Comparison of ENCODE assay signal across 8 cellular contexts in the genomic region with DNA sequence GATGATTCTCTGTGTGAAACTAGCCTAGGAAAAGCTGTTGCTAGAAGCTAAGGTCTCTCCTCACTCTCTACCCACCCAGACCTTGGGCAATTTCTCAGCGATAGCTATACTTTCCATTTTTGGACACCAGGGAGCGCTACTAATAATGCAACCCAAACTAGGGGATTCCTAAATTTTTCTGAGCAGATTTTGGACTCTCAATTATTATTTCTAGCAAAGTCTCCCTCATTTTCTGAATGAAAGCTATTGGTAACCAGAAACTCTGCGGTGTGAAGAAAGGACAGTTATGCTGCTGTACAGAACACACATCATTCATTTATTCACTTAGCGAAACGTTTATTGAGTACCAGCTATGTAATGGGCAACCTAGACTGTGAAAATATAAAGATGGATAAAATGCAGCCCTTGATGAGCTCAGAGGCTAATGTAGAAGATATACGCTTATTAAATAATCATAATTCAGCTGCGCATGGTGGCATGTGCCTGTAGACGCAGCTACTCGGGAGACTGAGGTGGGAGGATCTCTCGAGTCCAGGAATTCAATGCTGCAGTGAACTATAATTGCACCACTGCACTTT. TPM values are rescaled to one million over a fixed set of nuclear protein-coding genes. Genes with fewer than 3 reads are reported as not detected.
DNase-seq lines count a peak whose midpoint lies in the region; ATAC-seq, FAIRE-seq and TF ChIP-seq lines count a peak whose summit lies in the region.

No MANE protein-coding gene starts in this region.

- H3K36me3 ChIP-seq in DOHH2 (ENCODE audit: control insufficient read depth, low read length) (no peaks in the 10 kb centered on the region), PC-3 (ENCODE audit: low read depth, low read length) (no peaks in the 10 kb centered on the region), K562 (ENCODE audit: control insufficient read depth, insufficient read depth, low read length) (no peaks in the 10 kb centered on the region), transverse colon (no peaks in the 10 kb centered on the region)

- H3F3A ChIP-seq in DOHH2 (ENCODE audit: control insufficient read depth, insufficient read depth) (0 out of 2 replicates have a peak, but pooled peaks cover 3% of the 10 kb centered on the region), PC-3 (ENCODE audit: low read length, unreplicated experiment) (no peaks in the 10 kb centered on the region)

- no peaks in the 10 kb centered on the region for H4K20me1 ChIP-seq in DOHH2 (ENCODE audit: control insufficient read depth, insufficient read depth, low read depth, low read length)
- no peaks in the 10 kb centered on the region for H4K20me1 ChIP-seq in PC-3 (ENCODE audit: low read length)
- H4K20me1 ChIP-seq in K562 (replicated peaks; ENCODE audit: control insufficient read depth, insufficient read depth, low read length) = no peaks in the 10 kb centered on the region

- H3K9me2 ChIP-seq in DOHH2 (replicated peaks; ENCODE audit: control insufficient read depth, low read length) (no peaks in the 10 kb centered on the region), PC-3 (replicated peaks; ENCODE audit: low read length) (no peaks in the 10 kb centered on the region)

- BruUV-seq in PC-3 (replicated peaks; lab: Mats Ljungman, UMichigan) (no TSS peak), K562 (replicated peaks; lab: Mats Ljungman, UMichigan) (no TSS peak)

- H3K4me2 ChIP-seq in DOHH2 (ENCODE audit: low read length) (no peak overlapping the region), PC-3 (ENCODE audit: low read length) (no peak overlapping the region), K562 (ENCODE audit: insufficient read depth, low read length) (no peak overlapping the region; the same call in 1 of the 2 replicates)

- intact Hi-C loops in PC-3 (cut with micrococcal nuclease) (loop anchor here (1.0 kb wide), 1 partner anchor 223 kb away; no protein-coding TSS in a partner anchor), K562 (cut with micrococcal nuclease) (loop anchor here (1.0 to 2.0 kb wide), 2 partner anchors 109 to 223 kb away; no protein-coding TSS in a partner anchor), transverse colon (cut with DNase I; ENCODE audit: low total_unique reads) (loop anchor here (2.0 kb wide), 1 partner anchor 223 kb away; no protein-coding TSS in a partner anchor)

- 45% methylated on average over 10 of the region's 10 CpGs for WGBS in K562 (ENCODE audit: insufficient coverage, low coverage, missing lambda C conversion rate)
- WGBS in transverse colon (ENCODE audit: low coverage in 1 of 2), 2 donors = 62 to 73% methylated on average over 6 to 10 of the region's 10 CpGs

- CTCF ChIA-PET in PC-3 (lab: Charles Lee) = interaction anchor here (0.8 to 3.2 kb wide), 7 partner anchors 40 to 223 kb away, joined by 3 to 28 read pairs (median 4); no protein-coding TSS in a partner anchor
- CTCF ChIA-PET in K562 (lab: Yijun Ruan, JAX; ENCODE audit: low intra/inter-chr PET ratio) = interaction anchor here (0.5 to 4.5 kb wide), 5 partner anchors 41 to 223 kb away, joined by 3 to 30 read pairs (median 5); no protein-coding TSS in a partner anchor

- H3K27ac ChIP-seq in DOHH2 (ENCODE audit: low read depth, low read length) (no peak overlapping the region), PC-3 (ENCODE audit: low read length) (no peak overlapping the region), K562 (ENCODE audit: extremely low read depth, low read depth, low read length) (no peak overlapping the region), transverse colon (no peak overlapping the region)

- no peak overlapping the region for H2AFZ ChIP-seq in PC-3 (ENCODE audit: low read length)
- peak overlapping the region; percentile 84 for H2AFZ ChIP-seq in K562 (ENCODE audit: low read depth, low read length)

- H3K4me3 ChIP-seq in DOHH2 (ENCODE audit: low read length) = no peak overlapping the region
- H3K4me3 ChIP-seq in HFF-Myc (replicated peaks; ENCODE audit: low read depth, low read length) = no peak overlapping the region
- H3K4me3 ChIP-seq in PC-3 (ENCODE audit: low read length) = no peak overlapping the region
- no peak overlapping the region for H3K4me3 ChIP-seq in K562
- H3K4me3 ChIP-seq in transverse colon = no peak overlapping the region

- peak; percentile 92 for FAIRE-seq in K562 (lab: Jason Lieb, UNC)

- no peak for DNase-seq in HFF-Myc (ENCODE audit: extremely low read depth, low read depth)
- DNase-seq in PC-3 = peak; percentile 74
- peak in 3 of 4 experiments; percentile 42 to 76 (median 57) for DNase-seq in K562 (ENCODE audit: extremely low read depth in 1 of 4, low spot score in 3 of 4)
- DNase-seq in kidney glomerular epithelial cell (lab: John Stamatoyannopoulos, UW) = peak; percentile 33
- no peak for DNase-seq in transverse colon
- DNase-seq in GM19238 (ENCODE audit: insufficient read length, low spot score) = no peak
- DNase-seq in UCSD-AML1 (lab: John Stamatoyannopoulos, UW; ENCODE audit: unreplicated experiment) = no peak

- H3K9ac ChIP-seq in PC-3 (ENCODE audit: low read length) = no peak overlapping the region
- no peak overlapping the region for H3K9ac ChIP-seq in K562 (ENCODE audit: insufficient read depth in 1 of 2, low read depth in 2 of 2, low read length in 2 of 2)

- no peaks in the 10 kb centered on the region for H3K9me1 ChIP-seq in K562 (ENCODE audit: control insufficient read depth, insufficient read depth, low read length)

- in situ Hi-C loops in K562 (cut with MboI) = loop anchor here (5.0 kb wide), 1 partner anchor 223 kb away; no protein-coding TSS in a partner anchor
- in situ Hi-C loops in transverse colon (cut with MboI; ENCODE audit: low pct_ligation_motif_present in 1 of 4, low pct_unique_long_range_greater_than_20kb in 1 of 4, low sequenced_read_pairs in 3 of 4) = loop anchor here in 2 of 4 donors (5.0 kb wide), 2 partner anchors 218 to 223 kb away; no protein-coding TSS in a partner anchor

- TF ChIP-seq EP300 in K562 (IDR thresholded peaks at IDR 0.05; ENCODE audit: low read length) (no peak), transverse colon (IDR thresholded peaks at IDR 0.05; ENCODE audit: low read depth) (no peak)

- POLR2A ChIA-PET in PC-3 (lab: Charles Lee; ENCODE audit: unreplicated experiment) = interaction anchor here (0.5 kb wide), 1 partner anchor 10 kb away, joined by 11 read pairs; no protein-coding TSS in a partner anchor
- POLR2A ChIA-PET in K562 (lab: Yijun Ruan, JAX) = interaction anchor here (0.5 to 1.6 kb wide), 9 partner anchors 9 to 247 kb away, joined by 3 to 6 read pairs (median 5); no protein-coding TSS in a partner anchor

- TF ChIP-seq POLR2A in K562 (conservative IDR thresholded peaks at IDR 0.05) (no peak), transverse colon (IDR thresholded peaks at IDR 0.05) (no peak)

- peak; percentile 80 for TF ChIP-seq CTCF in DOHH2 (IDR thresholded peaks at IDR 0.05; ENCODE audit: low read depth, low read length, poor library complexity, severe bottlenecking)
- peak; percentile 68 for TF ChIP-seq CTCF in HFF-Myc (IDR thresholded peaks at IDR 0.05; ENCODE audit: low read depth, low read length, missing control alignments)
- peak; percentile 83 for TF ChIP-seq CTCF in PC-3 (conservative IDR thresholded peaks at IDR 0.05; ENCODE audit: low read depth, low read length)
- TF ChIP-seq CTCF in K562 (IDR thresholded peaks at IDR 0.05 in 2 of 3, conservative IDR thresholded peaks at IDR 0.05 in 1 of 3; ENCODE audit: insufficient read depth in 2 of 3, low read depth in 1 of 3, low read length in 3 of 3) = peak; percentile 72 to 82 (median 78)
- peak; percentile 64 to 76 (median 69) for TF ChIP-seq CTCF in transverse colon (IDR thresholded peaks at IDR 0.05)

- no peaks in the 10 kb centered on the region for H3K9me3 ChIP-seq in DOHH2 (ENCODE audit: control insufficient read depth, insufficient read depth, low read length)
- no peaks in the 10 kb centered on the region for H3K9me3 ChIP-seq in PC-3 (ENCODE audit: low read length)
- no peaks in the 10 kb centered on the region for H3K9me3 ChIP-seq in K562 (replicated peaks; ENCODE audit: control insufficient read depth, insufficient read depth, low read depth, low read length)
- no peaks in the 10 kb centered on the region for H3K9me3 ChIP-seq in transverse colon

- peaks cover 17% of the 10 kb centered on the region for H3K4me1 ChIP-seq in DOHH2 (ENCODE audit: control insufficient read depth, low read length)
- peaks cover 5% of the 10 kb centered on the region for H3K4me1 ChIP-seq in PC-3 (ENCODE audit: insufficient read depth, low read length)
- peaks cover 17 to 27% of the 10 kb centered on the region in 2 experiments for H3K4me1 ChIP-seq in K562 (replicated peaks in 1 of 2; ENCODE audit: control insufficient read depth in 2 of 2, insufficient read depth in 2 of 2, low read length in 2 of 2)
- H3K4me1 ChIP-seq in transverse colon = peaks cover 3 to 17% (median 4%) of the 10 kb centered on the region in 4 donors

- ATAC-seq in PC-3 (peak; percentile 87), K562 (peak; percentile 80)

- TF ChIP-seq RAD21 in K562 (CRISPR knock-in tag; conservative IDR thresholded peaks at IDR 0.05 in 1 of 2, IDR thresholded peaks at IDR 0.05 in 1 of 2) = peak; percentile 81 to 83

- H3K79me2 ChIP-seq in DOHH2 (ENCODE audit: control insufficient read depth, low read length) = no peaks in the 10 kb centered on the region
- H3K79me2 ChIP-seq in PC-3 (ENCODE audit: low read length) = no peaks in the 10 kb centered on the region
- H3K79me2 ChIP-seq in K562 (ENCODE audit: control insufficient read depth, insufficient read depth, low read length) = no peaks in the 10 kb centered on the region

- H3K27me3 ChIP-seq in DOHH2 (ENCODE audit: control insufficient read depth, low read length) (peaks cover 3% of the 10 kb centered on the region; the same call in 1 of the 2 replicates), PC-3 (ENCODE audit: low read length) (no peaks in the 10 kb centered on the region), K562 (ENCODE audit: control insufficient read depth in 2 of 2, insufficient read depth in 2 of 2, low read length in 2 of 2) (no peaks in the 10 kb centered on the region), transverse colon (no peaks in the 10 kb centered on the region)

RNA-seq across cellular contexts. Expression of gene STIM1, which starts 6.1 kb away (rescaled TPM):
- 22.8 and 31.9 TPM in 2 replicates for total RNA-seq in PC-3 (2014; rRNA removed)
- total RNA-seq in K562 (2011; cell fraction: chromatin; rRNA removed; ENCODE audit: low replicate concordance) = 148 and 250 TPM in 2 replicates
- 183 and 205 TPM in 2 replicates for total RNA-seq in K562 (2011; cell fraction: nucleolus; rRNA removed)
- total RNA-seq in K562 (2011; cell fraction: nucleoplasm; rRNA removed) = 147 and 198 TPM in 2 replicates
- total RNA-seq in K562 (2014; rRNA removed) = 22.1 and 23.9 TPM in 2 replicates
- 25.8 and 28.2 TPM in 2 replicates for total RNA-seq in K562 (2014; rRNA removed; fragmentation: Illumina TruSeq; extraction: Trizol)
- 18.3 and 20.6 TPM in 2 replicates for total RNA-seq in K562 (2015; rRNA removed; fragmentation: Illumina TruSeq; extraction: Trizol)
- total RNA-seq in K562 (2021) = 50.4 and 50.5 TPM in 2 replicates
- polyA plus RNA-seq in K562 (2011; rRNA removed) = 30.2 and 42.1 TPM in 2 replicates
- polyA plus RNA-seq in K562 (2011; cell fraction: cytosol; rRNA removed) = 32.2 and 32.4 TPM in 2 replicates
- 47.0 and 55.3 TPM in 2 replicates for polyA plus RNA-seq in K562 (2011; cell fraction: nucleus; rRNA removed)
- 55.9 and 67.3 TPM in 2 replicates for polyA plus RNA-seq in K562 (2012)
- polyA plus RNA-seq in K562 (2014; fragmentation: Illumina TruSeq; extraction: Trizol) = 38.8 and 39.1 TPM in 2 replicates
- polyA plus RNA-seq in K562 (2014; fragmentation: Nextera tagmentation; extraction: Ambion mirVana) = 1 to 10 TPM; 7.7 to 8.0 TPM
- 22.5 and 24.7 TPM in 2 replicates for polyA plus RNA-seq in K562 (2014; rRNA removed)
- polyA minus RNA-seq in K562 (2011; rRNA and poly(A)+ RNA removed) = 160 and 190 TPM in 2 replicates
- polyA minus RNA-seq in K562 (2011; cell fraction: cytosol; rRNA and poly(A)+ RNA removed) = 46.1 and 63.4 TPM in 2 replicates
- polyA minus RNA-seq in K562 (2011; cell fraction: nucleus; rRNA and poly(A)+ RNA removed) = 30.4 and 55.1 TPM in 2 replicates
- total RNA-seq in transverse colon = 10 to 100 TPM; 41.2 to 79.3 (median 48.0) TPM

RNA-seq across cellular contexts. Expression of gene RHOG, which starts 8.6 kb away (rescaled TPM):
- total RNA-seq in PC-3 (2014; rRNA removed) (31.2 and 33.5 TPM in 2 replicates), K562 (2014; rRNA removed) (80.3 and 117 TPM in 2 replicates), K562 (2014; rRNA removed; fragmentation: Illumina TruSeq; extraction: Trizol) (34.7 and 43.6 TPM in 2 replicates), K562 (2015; rRNA removed; fragmentation: Illumina TruSeq; extraction: Trizol) (70.0 and 71.8 TPM in 2 replicates), K562 (2021) (157 and 162 TPM in 2 replicates), transverse colon (100 to 1,000 TPM in 1 of 4 donors, 10 to 100 TPM in 3; 21.7 to 146 (median 80.6) TPM)
- 27.7 and 100.0 TPM in 2 replicates for total RNA-seq in K562 (2011; cell fraction: chromatin; rRNA removed; ENCODE audit: low replicate concordance)
- 89.7 and 100 TPM in 2 replicates for total RNA-seq in K562 (2011; cell fraction: nucleolus; rRNA removed)
- 70.6 and 86.3 TPM in 2 replicates for total RNA-seq in K562 (2011; cell fraction: nucleoplasm; rRNA removed)
- polyA plus RNA-seq in K562 (2011; rRNA removed) (112 and 121 TPM in 2 replicates), K562 (2014; fragmentation: Illumina TruSeq; extraction: Trizol) (153 and 223 TPM in 2 replicates), K562 (2014; fragmentation: Nextera tagmentation; extraction: Ambion mirVana) (10 to 100 TPM; 22.6 to 36.8 TPM), K562 (2014; rRNA removed) (134 and 159 TPM in 2 replicates)
- polyA plus RNA-seq in K562 (2011; cell fraction: cytosol; rRNA removed) = 199 and 423 TPM in 2 replicates
- 55.6 and 75.5 TPM in 2 replicates for polyA plus RNA-seq in K562 (2011; cell fraction: nucleus; rRNA removed)
- polyA plus RNA-seq in K562 (2012) = 177 and 217 TPM in 2 replicates
- polyA minus RNA-seq in K562 (2011; rRNA and poly(A)+ RNA removed) = 68.0 and 101 TPM in 2 replicates
- polyA minus RNA-seq in K562 (2011; cell fraction: cytosol; rRNA and poly(A)+ RNA removed) = 169 and 173 TPM in 2 replicates
- polyA minus RNA-seq in K562 (2011; cell fraction: nucleus; rRNA and poly(A)+ RNA removed) = 39.9 and 49.1 TPM in 2 replicates

RNA-seq across cellular contexts. Expression of gene PGAP2, which starts 41.0 kb away (rescaled TPM):
- total RNA-seq in PC-3 (2014; rRNA removed) (21.7 and 25.9 TPM in 2 replicates), K562 (2014; rRNA removed) (17.9 and 26.9 TPM in 2 replicates), K562 (2014; rRNA removed; fragmentation: Illumina TruSeq; extraction: Trizol) (18.4 and 20.2 TPM in 2 replicates), K562 (2015; rRNA removed; fragmentation: Illumina TruSeq; extraction: Trizol) (20.6 and 22.7 TPM in 2 replicates), K562 (2021) (35.2 and 38.0 TPM in 2 replicates), transverse colon (10 to 100 TPM in 3 of 4 donors, 1 to 10 TPM in 1; 8.2 to 41.1 (median 37.9) TPM)
- total RNA-seq in K562 (2011; cell fraction: chromatin; rRNA removed; ENCODE audit: low replicate concordance) = 52.9 and 128 TPM in 2 replicates
- total RNA-seq in K562 (2011; cell fraction: nucleolus; rRNA removed) = 70.0 and 81.9 TPM in 2 replicates
- 77.8 and 87.7 TPM in 2 replicates for total RNA-seq in K562 (2011; cell fraction: nucleoplasm; rRNA removed)
- polyA plus RNA-seq in K562 (2011; rRNA removed) (47.2 and 57.2 TPM in 2 replicates), K562 (2014; fragmentation: Illumina TruSeq; extraction: Trizol) (46.4 and 49.7 TPM in 2 replicates), K562 (2014; fragmentation: Nextera tagmentation; extraction: Ambion mirVana) (10 to 100 TPM; 33.7 to 40.0 TPM), K562 (2014; rRNA removed) (31.8 and 34.9 TPM in 2 replicates)
- 61.2 and 89.0 TPM in 2 replicates for polyA plus RNA-seq in K562 (2011; cell fraction: cytosol; rRNA removed)
- polyA plus RNA-seq in K562 (2011; cell fraction: nucleus; rRNA removed) = 177 and 185 TPM in 2 replicates
- 38.5 and 43.9 TPM in 2 replicates for polyA plus RNA-seq in K562 (2012)
- polyA minus RNA-seq in K562 (2011; rRNA and poly(A)+ RNA removed) = 32.7 and 40.7 TPM in 2 replicates
- polyA minus RNA-seq in K562 (2011; cell fraction: cytosol; rRNA and poly(A)+ RNA removed) = 16.9 and 30.9 TPM in 2 replicates
- polyA minus RNA-seq in K562 (2011; cell fraction: nucleus; rRNA and poly(A)+ RNA removed) = 18.3 and 23.0 TPM in 2 replicates

RNA-seq across cellular contexts. Expression of gene NUP98, which starts 52.0 kb away (rescaled TPM):
- total RNA-seq in PC-3 (2014; rRNA removed) = 128 and 136 TPM in 2 replicates
- 342 and 546 TPM in 2 replicates for total RNA-seq in K562 (2011; cell fraction: chromatin; rRNA removed; ENCODE audit: low replicate concordance)
- 195 and 218 TPM in 2 replicates for total RNA-seq in K562 (2011; cell fraction: nucleolus; rRNA removed)
- 297 and 312 TPM in 2 replicates for total RNA-seq in K562 (2011; cell fraction: nucleoplasm; rRNA removed)
- 143 TPM in 2 replicates for total RNA-seq in K562 (2014; rRNA removed)
- 116 and 118 TPM in 2 replicates for total RNA-seq in K562 (2014; rRNA removed; fragmentation: Illumina TruSeq; extraction: Trizol)
- 164 and 182 TPM in 2 replicates for total RNA-seq in K562 (2015; rRNA removed; fragmentation: Illumina TruSeq; extraction: Trizol)
- 122 and 130 TPM in 2 replicates for total RNA-seq in K562 (2021)
- polyA plus RNA-seq in K562 (2011; rRNA removed) = 132 and 146 TPM in 2 replicates
- 259 and 340 TPM in 2 replicates for polyA plus RNA-seq in K562 (2011; cell fraction: cytosol; rRNA removed)
- polyA plus RNA-seq in K562 (2011; cell fraction: nucleus; rRNA removed) = 203 and 273 TPM in 2 replicates
- polyA plus RNA-seq in K562 (2012) = 80.8 and 90.3 TPM in 2 replicates
- 196 and 197 TPM in 2 replicates for polyA plus RNA-seq in K562 (2014; fragmentation: Illumina TruSeq; extraction: Trizol)
- 10 to 100 TPM; 45.1 to 60.8 TPM for polyA plus RNA-seq in K562 (2014; fragmentation: Nextera tagmentation; extraction: Ambion mirVana)
- 128 and 131 TPM in 2 replicates for polyA plus RNA-seq in K562 (2014; rRNA removed)
- polyA minus RNA-seq in K562 (2011; rRNA and poly(A)+ RNA removed) = 279 and 376 TPM in 2 replicates
- 161 and 183 TPM in 2 replicates for polyA minus RNA-seq in K562 (2011; cell fraction: cytosol; rRNA and poly(A)+ RNA removed)
- polyA minus RNA-seq in K562 (2011; cell fraction: nucleus; rRNA and poly(A)+ RNA removed) = 94.9 and 145 TPM in 2 replicates
- total RNA-seq in transverse colon = 100 to 1,000 TPM in 1 of 4 donors, 10 to 100 TPM in 3; 37.0 to 103 (median 72.4) TPM

Comparison
In these comparisons a context has a peak if more than half of its experiments do, and no peak if none do; other contexts are left out.
1. DNase-seq: peak in PC-3 (single experiment), K562 (3 of 4) and kidney glomerular epithelial cell (single experiment); none in HFF-Myc (single experiment), transverse colon (single experiment), GM19238 (single experiment) and UCSD-AML1 (single experiment).
2. Peak in every context shown above with its lines, with median percentiles within 50 percentile points of each other: CTCF ChIP-seq.